ENCODE assay signal across 9 cellular contexts in the genomic region with DNA sequence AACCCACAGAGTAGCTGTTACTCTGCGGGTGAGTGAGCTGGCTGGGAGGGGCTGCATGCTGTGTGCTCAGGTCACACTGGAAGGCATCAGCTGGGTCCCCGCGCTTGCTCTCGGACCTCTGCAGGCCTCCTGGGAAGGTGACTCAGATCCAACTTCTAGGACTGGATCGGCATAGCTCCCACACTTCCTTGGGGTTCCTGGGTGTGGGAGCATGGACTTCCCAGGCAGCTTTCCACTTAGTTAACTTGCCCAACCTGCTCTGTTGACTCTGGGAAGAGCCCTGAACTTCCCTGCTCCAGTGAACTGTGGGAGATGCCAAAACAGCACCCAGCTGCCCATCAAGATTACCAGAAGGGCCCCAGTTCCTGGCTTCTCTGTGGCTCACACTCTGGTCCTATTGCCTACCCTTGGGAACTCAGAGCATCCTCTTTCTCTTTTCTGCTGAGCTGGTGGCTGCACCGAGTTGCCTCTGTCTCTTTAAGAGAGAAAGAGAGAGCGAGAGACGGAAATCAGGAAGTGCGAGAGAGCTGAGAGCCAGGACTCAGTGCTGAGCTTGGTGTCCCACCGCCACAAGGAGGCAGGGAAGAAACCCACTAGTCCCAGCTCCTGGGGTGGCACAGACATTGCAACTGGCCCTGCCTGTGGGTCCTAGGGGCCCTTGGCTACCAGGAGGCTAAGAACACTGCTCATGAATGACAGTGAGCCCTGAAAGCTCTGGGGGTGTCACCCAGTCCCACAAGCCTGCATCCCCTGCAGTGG. TPM values are rescaled to one million over a fixed set of nuclear protein-coding genes. Genes with fewer than 3 reads are reported as not detected.
DNase-seq lines count a peak whose midpoint lies in the region; ATAC-seq, FAIRE-seq and TF ChIP-seq lines count a peak whose summit lies in the region.
"Had no signal": no experiment of that assay in that cellular context is flagged by ENCODE, and none has a peak within 500 bp of the region (broad histone marks: within the 10 kb centered on the region; RNA-seq: fewer than 3 reads in every experiment).

A gene (plus strand): TSS at position 544 of the 759 bp plus-strand sequence. CDS start 2,752 bp downstream, outside the sequence.

- TF ChIP-seq CTCF in osteocyte (IDR thresholded peaks at IDR 0.05) = peak; percentile 46

- H3K27me3 Mint-ChIP-seq in activated naive CD4-positive, alpha-beta T cell treated with anti-CD3 and anti-CD28 coated beads, Interleukin-2, amount 10 ng/mL, durations not matched to agents 7 days and 5 days = no peaks in the 10 kb centered on the region
- H3K27me3 Mint-ChIP-seq in osteocyte (ENCODE audit: unreplicated experiment) = no peaks in the 10 kb centered on the region

- ATAC-seq in GM18909 (IDR thresholded peaks at IDR 0.05; ENCODE audit: poor library complexity, unreplicated experiment) (peak; percentile 56), HG03175 (IDR thresholded peaks at IDR 0.05; ENCODE audit: unreplicated experiment) (peak; percentile 70)

- peak within 1 kb of the TSS; percentile 72 for H3K4me3 Mint-ChIP-seq in activated naive CD4-positive, alpha-beta T cell treated with anti-CD3 and anti-CD28 coated beads, Interleukin-2, amount 10 ng/mL, durations not matched to agents 7 days and 5 days
- peak within 1 kb of the TSS; percentile 79 for H3K4me3 Mint-ChIP-seq in osteocyte (ENCODE audit: unreplicated experiment)

- peak; percentile 45 for FAIRE-seq in RCC 7860 (lab: Jason Lieb, UNC)
- FAIRE-seq: colon had no signal

- peaks cover 88% of the 10 kb centered on the region for H3K4me1 Mint-ChIP-seq in activated naive CD4-positive, alpha-beta T cell treated with anti-CD3 and anti-CD28 coated beads, Interleukin-2, amount 10 ng/mL, durations not matched to agents 7 days and 5 days
- H3K4me1 Mint-ChIP-seq in osteocyte (ENCODE audit: unreplicated experiment) = peaks cover 43% of the 10 kb centered on the region

- CTCF ChIA-PET in activated naive CD4-positive, alpha-beta T cell treated with anti-CD3 and anti-CD28 coated beads, Interleukin-2, amount 10 ng/mL, durations not matched to agents 7 days and 5 days (lab: Charles Lee) = interaction anchor here (0.9 to 5.7 kb wide), 14 partner anchors 8 to 193 kb away, joined by 3 to 43 read pairs (median 6); a partner anchor contains a TSS

- no peaks in the 10 kb centered on the region for H3K9me3 Mint-ChIP-seq in activated naive CD4-positive, alpha-beta T cell treated with anti-CD3 and anti-CD28 coated beads, Interleukin-2, amount 10 ng/mL, durations not matched to agents 7 days and 5 days
- no peaks in the 10 kb centered on the region for H3K9me3 Mint-ChIP-seq in osteocyte (ENCODE audit: unreplicated experiment)

- peak; percentile 69 for DNase-seq in CD1c-positive myeloid dendritic cell (ENCODE audit: extremely low spot score)
- DNase-seq in RCC 7860 (ENCODE audit: low spot score) = peak; percentile 82
- DNase-seq in activated naive CD4-positive, alpha-beta T cell treated with anti-CD3 and anti-CD28 coated beads, Interleukin-2, amount 10 ng/mL, durations not matched to agents 7 days and 5 days = peak; percentile 75
- no peak for DNase-seq in glomerular endothelial cell (ENCODE audit: extremely low read depth, low read depth, low spot score)
- no peak for DNase-seq in osteocyte (ENCODE audit: extremely low spot score, unreplicated experiment)
- no peak for DNase-seq in NCI-H446 treated with DMSO at 0.1 percent for 48 hours (lab: John Stamatoyannopoulos, UW)

- peaks cover 36% of the 10 kb centered on the region for H3K36me3 Mint-ChIP-seq in activated naive CD4-positive, alpha-beta T cell treated with anti-CD3 and anti-CD28 coated beads, Interleukin-2, amount 10 ng/mL, durations not matched to agents 7 days and 5 days
- H3K36me3 Mint-ChIP-seq in osteocyte (ENCODE audit: unreplicated experiment) = peaks cover 8% of the 10 kb centered on the region

- H3K27ac Mint-ChIP-seq in activated naive CD4-positive, alpha-beta T cell treated with anti-CD3 and anti-CD28 coated beads, Interleukin-2, amount 10 ng/mL, durations not matched to agents 7 days and 5 days = peak within 1 kb of the TSS; percentile 67
- peak within 1 kb of the TSS; percentile 83 for H3K27ac Mint-ChIP-seq in osteocyte (ENCODE audit: unreplicated experiment)

RNA-seq across cellular contexts. Expression of the gene that starts here (rescaled TPM):
- total RNA-seq in glomerular endothelial cell = 12.3 and 14.7 TPM in 2 replicates
- total RNA-seq in osteocyte = 7.5 and 8.5 TPM in 2 replicates

Comparison
In these comparisons a context has a peak if more than half of its experiments do, and no peak if none do; other contexts are left out.
1. DNase-seq: peak in CD1c-positive myeloid dendritic cell (single experiment), RCC 7860 (single experiment) and activated naive CD4-positive, alpha-beta T cell treated with anti-CD3 and anti-CD28 coated beads, Interleukin-2, amount 10 ng/mL, durations not matched to agents 7 days and 5 days (single experiment); none in glomerular endothelial cell (single experiment), osteocyte (single experiment) and NCI-H446 treated with DMSO at 0.1 percent for 48 hours (single experiment).